In the genomic region with DNA sequence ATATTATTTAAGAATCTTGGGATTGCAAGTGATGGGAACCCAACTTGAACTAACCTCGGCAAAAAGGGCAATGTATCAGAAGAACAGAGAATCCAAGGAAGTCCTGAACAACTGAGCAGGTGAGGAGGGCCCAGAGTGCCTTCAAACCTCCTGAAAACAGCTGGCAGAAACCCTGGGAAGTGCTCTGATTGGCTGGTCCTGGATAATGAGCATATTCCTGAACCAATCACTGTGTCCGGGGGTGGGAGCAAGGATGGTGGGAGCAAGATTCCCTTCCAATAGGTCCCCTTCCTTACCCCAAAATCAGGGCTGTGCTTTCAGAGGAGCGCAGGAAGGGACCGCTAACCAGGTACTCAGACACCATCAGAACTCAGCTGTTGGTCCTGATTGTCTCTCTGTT, we compare ENCODE assay signal across 2 cellular contexts.
TF ChIP-seq lines count a peak whose summit lies in the region.

No MANE protein-coding gene starts in this region.

TF ChIP-seq in SK-N-SH, 30 proteins besides CTCF, POLR2A, EP300 and RAD21 (continued from another document):
- TF ChIP-seq ZBTB33 (IDR thresholded peaks at IDR 0.05; ENCODE audit: borderline replicate concordance, low read depth) (no peak), RFX5 (IDR thresholded peaks at IDR 0.05; ENCODE audit: low read length) (no peak), FOXJ3 (CRISPR knock-in tag; IDR thresholded peaks at IDR 0.05) (no peak), RXRA (IDR thresholded peaks at IDR 0.05; ENCODE audit: borderline replicate concordance, low read depth) (no peak)

TF ChIP-seq in SK-N-SH treated with all-trans-retinoic acid at 6 μM for 48 hours, 23 proteins besides CTCF, POLR2A, EP300 and RAD21 (continued from another document):
- no peak for TF ChIP-seq BACH2 (CRISPR knock-in tag; IDR thresholded peaks at IDR 0.05; ENCODE audit: borderline replicate concordance)
- TF ChIP-seq ARNTL (CRISPR knock-in tag; IDR thresholded peaks at IDR 0.05; ENCODE audit: borderline replicate concordance, low read depth), result no peak
- TF ChIP-seq TSHZ2 (CRISPR knock-in tag; IDR thresholded peaks at IDR 0.05), result no peak
- no peak for TF ChIP-seq ZNF8 (CRISPR knock-in tag; IDR thresholded peaks at IDR 0.05)
- no peak for TF ChIP-seq TOX (CRISPR knock-in tag; IDR thresholded peaks at IDR 0.05; ENCODE audit: borderline replicate concordance)
- no peak for TF ChIP-seq GLIS3 (CRISPR knock-in tag; IDR thresholded peaks at IDR 0.05)
- TF ChIP-seq ZFP30 (CRISPR knock-in tag; IDR thresholded peaks at IDR 0.05), result no peak
- no peak for TF ChIP-seq ZC3H10 (CRISPR knock-in tag; IDR thresholded peaks at IDR 0.05)
- no peak for TF ChIP-seq ZFP3 (CRISPR knock-in tag; IDR thresholded peaks at IDR 0.05)
- no peak for TF ChIP-seq ESRRG (CRISPR knock-in tag; IDR thresholded peaks at IDR 0.05)
- TF ChIP-seq CSRNP3 (CRISPR knock-in tag; IDR thresholded peaks at IDR 0.05), result no peak
- no peak for TF ChIP-seq TCF4 (CRISPR knock-in tag; IDR thresholded peaks at IDR 0.05; ENCODE audit: borderline replicate concordance)
- TF ChIP-seq SNAI2 (CRISPR knock-in tag; IDR thresholded peaks at IDR 0.05), result no peak
- TF ChIP-seq PATZ1 (CRISPR knock-in tag; IDR thresholded peaks at IDR 0.05; ENCODE audit: borderline replicate concordance), result no peak
- no peak for TF ChIP-seq OSR1 (CRISPR knock-in tag; IDR thresholded peaks at IDR 0.05)
